14 cellular contexts compared by ENCODE assay signal in genomic region chr1:29985376-29985945, GRCh38.
DNase-seq lines count a peak whose midpoint lies in the region; ATAC-seq and TF ChIP-seq lines count a peak whose summit lies in the region.
"Had no signal": no experiment of that assay in that cellular context is flagged by ENCODE, and none has a peak within 500 bp of the region (broad histone marks: within the 10 kb centered on the region; RNA-seq: fewer than 3 reads in every experiment).

No MANE protein-coding gene starts in this region.

- no peaks in the 10 kb centered on the region for H3K36me3 ChIP-seq in hepatocyte (replicated peaks; ENCODE audit: insufficient read depth, low read depth)

- no peaks in the 10 kb centered on the region for H3K9me2 ChIP-seq in hepatocyte (replicated peaks; ENCODE audit: insufficient read depth)

- H3K4me2 ChIP-seq in hepatocyte, result peak overlapping the region; percentile 2

- no peaks in the 10 kb centered on the region for H3K4me1 Mint-ChIP-seq in osteocyte (ENCODE audit: unreplicated experiment)
- H3K4me1 Mint-ChIP-seq: B cell; CD8-positive, alpha-beta memory T cell had no signal

- no peak overlapping the region for H3K27ac Mint-ChIP-seq in osteocyte (ENCODE audit: unreplicated experiment)
- H3K27ac Mint-ChIP-seq: B cell; CD8-positive, alpha-beta memory T cell had no signal

- peaks cover 17% of the 10 kb centered on the region for H3K4me1 ChIP-seq in hepatocyte (ENCODE audit: insufficient read depth)

- no peak overlapping the region for H2AFZ ChIP-seq in hepatocyte

- no peaks in the 10 kb centered on the region for H3K9me3 ChIP-seq in hepatocyte (ENCODE audit: low read depth)

- in situ Hi-C loops in ACHN (cut with HindIII; ENCODE audit: low pct_ligation_motif_present, low pct_unique_long_range_greater_than_20kb, low sequenced_read_pairs), result no loop called here

- H3K4me3 Mint-ChIP-seq in osteocyte (ENCODE audit: unreplicated experiment), result no peak overlapping the region
- H3K4me3 Mint-ChIP-seq: B cell; CD8-positive, alpha-beta memory T cell had no signal

- 74% methylated on average over 9 of the region's 9 CpGs for WGBS in hepatocyte (ENCODE audit: low lambda C conversion rate, missing lambda C conversion rate)

- no peaks in the 10 kb centered on the region for H3K9me3 Mint-ChIP-seq in osteocyte (ENCODE audit: unreplicated experiment)

- H4K20me1 ChIP-seq in hepatocyte (ENCODE audit: insufficient read depth, poor library complexity, severe bottlenecking), result no peaks in the 10 kb centered on the region

- H3K4me3 ChIP-seq in hepatocyte, result no peak overlapping the region

- no peaks in the 10 kb centered on the region for H3K36me3 Mint-ChIP-seq in osteocyte (ENCODE audit: unreplicated experiment)
- H3K36me3 Mint-ChIP-seq: CD8-positive, alpha-beta memory T cell had no signal

- no peak for TF ChIP-seq CTCF in hepatocyte (IDR thresholded peaks at IDR 0.05; ENCODE audit: poor library complexity)
- no peak for TF ChIP-seq CTCF in osteocyte (IDR thresholded peaks at IDR 0.05)

- no peaks in the 10 kb centered on the region for H3K27me3 ChIP-seq in hepatocyte

- H3K27me3 Mint-ChIP-seq in osteocyte (ENCODE audit: unreplicated experiment), result no peaks in the 10 kb centered on the region

- DNase-seq in ACHN (peak; percentile 15), DMS79 treated with DMSO at 0.1 percent for 48 hours (lab: John Stamatoyannopoulos, UW) (peak; percentile 89), hepatocyte (ENCODE audit: low spot score) (peak; percentile 46), osteocyte (ENCODE audit: extremely low spot score, unreplicated experiment) (peak; percentile 72), SKM-1 treated with dmso at 0.1 percent for 144 hours (lab: John Stamatoyannopoulos, UW; ENCODE audit: unreplicated experiment) (no peak)
- DNase-seq in effector CD4-positive, alpha-beta T cell, result no peak
- DNase-seq: CD8-positive, alpha-beta memory T cell; Karpas-422; NCI-H1105 treated with DMSO at 0.1 percent for 48 hours; NCI-H187; NCI-H2171 treated with DMSO at 0.1 percent for 48 hours; SIG-M5 had no signal

- H3K79me2 ChIP-seq in hepatocyte, result no peaks in the 10 kb centered on the region

- no peak for ATAC-seq in HG02852 (IDR thresholded peaks at IDR 0.05; ENCODE audit: unreplicated experiment)

- peak overlapping the region; percentile 93 for H3K27ac ChIP-seq in hepatocyte

Comparison
In these comparisons a context has a peak if more than half of its experiments do, and no peak if none do; other contexts are left out.
1. DNase-seq: peak in ACHN (single experiment), DMS79 treated with DMSO at 0.1 percent for 48 hours (single experiment), hepatocyte (single experiment) and osteocyte (single experiment); none in effector CD4-positive, alpha-beta T cell (single experiment) and SKM-1 treated with dmso at 0.1 percent for 144 hours (single experiment).